Comparison of ENCODE assay signal across 18 cellular contexts in the genomic region with DNA sequence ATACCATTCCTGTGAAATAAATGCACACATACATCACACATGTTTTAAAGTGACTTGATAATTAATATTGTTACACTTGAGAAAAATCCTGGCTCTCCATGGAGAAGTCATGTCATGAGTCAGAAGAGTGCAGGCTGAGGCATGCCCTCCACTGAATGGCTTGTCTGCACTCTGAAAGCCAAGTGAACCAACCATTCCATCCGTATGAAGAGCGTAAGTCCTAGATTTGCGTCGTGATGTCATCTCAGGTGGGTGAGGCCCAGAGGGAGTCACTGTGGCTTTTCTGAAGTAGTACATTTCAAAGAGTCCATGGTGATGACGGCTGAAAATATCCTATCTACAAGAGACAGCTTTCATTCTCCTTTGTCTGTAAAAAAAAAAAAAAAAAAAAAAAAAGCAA.
DNase-seq lines count a peak whose midpoint lies in the region; ATAC-seq, FAIRE-seq and TF ChIP-seq lines count a peak whose summit lies in the region.
"Had no signal": no experiment of that assay in that cellular context is flagged by ENCODE, and none has a peak within 500 bp of the region (broad histone marks: within the 10 kb centered on the region; RNA-seq: fewer than 3 reads in every experiment).

No MANE protein-coding gene starts in this region.

- H4K20me1 ChIP-seq in MM.1S (ENCODE audit: insufficient read depth, low read length): no peaks in the 10 kb centered on the region
- H4K20me1 ChIP-seq in mammary epithelial cell (ENCODE audit: insufficient read depth, low read length): no peaks in the 10 kb centered on the region
- H4K20me1 ChIP-seq: BLaER1 treated with 17β-estradiol and CSF1 and Interleukin-3, amounts not matched to agents 10 nM and 100 nM had no signal

- peak; percentile 31 to 52 (median 46) for ATAC-seq in pancreas
- no peak for ATAC-seq in GM19035 (IDR thresholded peaks at IDR 0.05; ENCODE audit: unreplicated experiment)
- ATAC-seq: activated naive CD8-positive, alpha-beta T cell treated with anti-CD3 and anti-CD28 coated beads, Interleukin-2, amount 50 U/mL, for 24 hours; T-helper 17 cell had no signal

- H3K4me3 ChIP-seq in MM.1S (ENCODE audit: low read length) (no peak overlapping the region), mammary epithelial cell (replicated peaks in 1 of 3; ENCODE audit: insufficient read depth in 1 of 3, low read depth in 2 of 3, low read length in 3 of 3) (no peak overlapping the region), pancreas (no peak overlapping the region), Peyer's patch (no peak overlapping the region)
- H3K4me3 ChIP-seq: BLaER1 treated with 17β-estradiol and CSF1 and Interleukin-3, amounts not matched to agents 10 nM and 100 nM; HAP-1; psoas muscle; tibial nerve had no signal

- 0% methylated on average over 2 of the region's 5 CpGs for WGBS in mammary epithelial cell (ENCODE audit: low coverage, missing lambda C conversion rate)
- WGBS in pancreas, 2 donors: 68 to 73% methylated on average over 5 of the region's 5 CpGs

- no peak for TF ChIP-seq POLR2A in Peyer's patch (IDR thresholded peaks at IDR 0.05)

- H3K9me3 ChIP-seq in MM.1S (replicated peaks; ENCODE audit: insufficient read depth, low read length): no peaks in the 10 kb centered on the region
- no peaks in the 10 kb centered on the region for H3K9me3 ChIP-seq in mammary epithelial cell (replicated peaks; ENCODE audit: insufficient read depth, low read length)
- H3K9me3 ChIP-seq in pancreas: no peaks in the 10 kb centered on the region
- no peaks in the 10 kb centered on the region for H3K9me3 ChIP-seq in Peyer's patch
- H3K9me3 ChIP-seq: HAP-1, psoas muscle had no signal

- H3K36me3 ChIP-seq in MM.1S (replicated peaks; ENCODE audit: insufficient read depth, low read length) (no peaks in the 10 kb centered on the region), mammary epithelial cell (ENCODE audit: insufficient read depth, low read length) (no peaks in the 10 kb centered on the region), pancreas (no peaks in the 10 kb centered on the region), Peyer's patch (no peaks in the 10 kb centered on the region)
- H3K36me3 ChIP-seq: BLaER1 treated with 17β-estradiol and CSF1 and Interleukin-3, amounts not matched to agents 10 nM and 100 nM; HAP-1; tibial nerve had no signal

- in situ Hi-C loops in mammary epithelial cell (cut with MboI; ENCODE audit: low sequenced_read_pairs in 2 of 2): no loop called here

- BruUV-seq in mammary epithelial cell (replicated peaks; lab: Mats Ljungman, UMichigan): no TSS peak

- peak; percentile 40 for DNase-seq in Daoy (ENCODE audit: low read depth)
- DNase-seq in MM.1S: no peak
- peak; percentile 100 for DNase-seq in mammary epithelial cell
- no peak for DNase-seq in pancreas
- DNase-seq in Peyer's patch: no peak
- DNase-seq in stimulated activated naive CD4-positive, alpha-beta T cell treated with Interleukin-2 at 50 U/mL for 16 hours (lab: John Stamatoyannopoulos, UW): no peak
- DNase-seq: activated CD4-positive, alpha-beta T cell treated with anti-CD3 and anti-CD28 coated beads, Interleukin-2, amount 10 ng/mL, durations not matched to agents 24 days and 14 days; activated naive CD8-positive, alpha-beta T cell treated with anti-CD3 and anti-CD28 coated beads, Interleukin-2, amount 50 U/mL, for 24 hours; cerebellar nuclear complex; kidney; NCI-H446 treated with DMSO at 0.1 percent for 48 hours; psoas muscle; T-helper 17 cell had no signal

- H3K4me2 ChIP-seq in MM.1S (ENCODE audit: low read depth, low read length) (no peak overlapping the region), mammary epithelial cell (ENCODE audit: insufficient read depth, low read depth, low read length) (peak overlapping the region; percentile 75)
- H3K4me2 ChIP-seq: BLaER1 treated with 17β-estradiol and CSF1 and Interleukin-3, amounts not matched to agents 10 nM and 100 nM had no signal

- CTCF ChIA-PET in mammary epithelial cell (lab: Charles Lee; ENCODE audit: low non-redundant PET): interaction anchor here (0.6 kb wide), 2 partner anchors 29 to 90 kb away, joined by 3 to 9 read pairs; no protein-coding TSS in a partner anchor

- TF ChIP-seq CTCF in MM.1S (IDR thresholded peaks at IDR 0.05; ENCODE audit: low read length): no peak
- no peak for TF ChIP-seq CTCF in mammary epithelial cell (conservative IDR thresholded peaks at IDR 0.05 in 1 of 2, IDR thresholded peaks at IDR 0.05 in 1 of 2; ENCODE audit: extremely low read depth in 1 of 2, insufficient read depth in 1 of 2, low read depth in 1 of 2, low read length in 2 of 2)
- TF ChIP-seq CTCF in pancreas (IDR thresholded peaks at IDR 0.05): no peak
- no peak for TF ChIP-seq CTCF in Peyer's patch (IDR thresholded peaks at IDR 0.05)

- H3K9me2 ChIP-seq in MM.1S (replicated peaks; ENCODE audit: insufficient read depth, low read length): no peaks in the 10 kb centered on the region

- intact Hi-C loops in mammary epithelial cell (cut with micrococcal nuclease): loop anchor here (1.0 kb wide), 1 partner anchor 82 kb away; no protein-coding TSS in a partner anchor
- intact Hi-C loops in pancreas (cut with DNase I): no loop called here

- H2AFZ ChIP-seq in MM.1S (ENCODE audit: low read length): no peak overlapping the region
- H2AFZ ChIP-seq in mammary epithelial cell (ENCODE audit: low read depth, low read length): no peak overlapping the region

- peaks cover 16% of the 10 kb centered on the region for H3K4me1 ChIP-seq in MM.1S (ENCODE audit: low read length)
- peaks cover 15% of the 10 kb centered on the region for H3K4me1 ChIP-seq in mammary epithelial cell (ENCODE audit: insufficient read depth, low read length)
- no peaks in the 10 kb centered on the region for H3K4me1 ChIP-seq in pancreas
- H3K4me1 ChIP-seq in Peyer's patch: no peaks in the 10 kb centered on the region
- H3K4me1 ChIP-seq: HAP-1, psoas muscle, tibial nerve had no signal

- H3K9ac ChIP-seq in MM.1S (ENCODE audit: low read length) (no peak overlapping the region), mammary epithelial cell (ENCODE audit: insufficient read depth, low read length) (peak overlapping the region; percentile 39)
- H3K9ac ChIP-seq: BLaER1 treated with 17β-estradiol and CSF1 and Interleukin-3, amounts not matched to agents 10 nM and 100 nM had no signal

- no peaks in the 10 kb centered on the region for H3K79me2 ChIP-seq in MM.1S (ENCODE audit: low read length)
- no peaks in the 10 kb centered on the region for H3K79me2 ChIP-seq in mammary epithelial cell (ENCODE audit: insufficient read depth, low read length)

- H3K27ac ChIP-seq in MM.1S (ENCODE audit: low read length) (peak overlapping the region; percentile 43; the same call in 1 of the 2 replicates), mammary epithelial cell (ENCODE audit: insufficient read depth, low read depth, low read length) (peak overlapping the region; percentile 97), pancreas (peak overlapping the region in 1 of 4 donors; percentile 19), Peyer's patch (no peak overlapping the region)
- H3K27ac ChIP-seq: BLaER1 treated with 17β-estradiol and CSF1 and Interleukin-3, amounts not matched to agents 10 nM and 100 nM; psoas muscle; tibial nerve had no signal

- H3K27me3 ChIP-seq in MM.1S (replicated peaks; ENCODE audit: insufficient read depth, low read length) (no peaks in the 10 kb centered on the region), mammary epithelial cell (ENCODE audit: insufficient read depth, low read length) (no peaks in the 10 kb centered on the region), pancreas (no peaks in the 10 kb centered on the region), Peyer's patch (no peaks in the 10 kb centered on the region)
- H3K27me3 ChIP-seq: BLaER1 treated with 17β-estradiol and CSF1 and Interleukin-3, amounts not matched to agents 10 nM and 100 nM; tibial nerve had no signal

- peaks cover 11% of the 10 kb centered on the region for H3F3A ChIP-seq in MM.1S (ENCODE audit: insufficient read depth, low read length)

- no peak for FAIRE-seq in pancreas (lab: Jason Lieb, UNC)
- FAIRE-seq: GM18507, kidney had no signal

- dilution Hi-C loops in mammary epithelial cell (cut with HindIII; ENCODE audit: low sequenced_read_pairs): no loop called here

Comparison
In these comparisons a context has a peak if more than half of its experiments do, and no peak if none do; other contexts are left out.
1. DNase-seq: peak in Daoy (single experiment) and mammary epithelial cell (single experiment); none in MM.1S (single experiment), pancreas (0 of 6), Peyer's patch (0 of 3) and stimulated activated naive CD4-positive, alpha-beta T cell treated with Interleukin-2 at 50 U/mL for 16 hours (single experiment).
2. H3K27ac ChIP-seq: peak in MM.1S (single experiment) and mammary epithelial cell (single experiment); none in Peyer's patch (0 of 4).